Comparison of ENCODE assay signal across 13 cellular contexts in the genomic region with DNA sequence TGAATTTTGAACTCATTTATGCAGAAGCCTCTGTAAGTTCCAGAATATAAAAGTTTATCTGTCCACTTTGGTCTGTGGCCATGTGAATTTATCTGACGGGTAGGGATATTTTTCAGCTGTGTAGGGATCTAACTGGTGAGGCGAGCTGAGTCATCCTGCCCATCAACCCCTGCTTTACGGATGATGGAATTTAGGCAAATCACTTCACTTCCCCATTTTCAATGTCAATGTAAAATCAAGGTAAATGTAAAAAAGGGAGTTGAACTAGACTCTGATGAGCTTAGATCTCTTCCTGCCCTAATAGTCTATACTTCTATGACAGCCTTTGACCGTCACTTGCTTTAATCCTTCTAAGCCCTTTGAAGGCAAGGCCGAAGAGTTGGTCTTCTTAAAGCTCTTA. TPM values are rescaled to one million over a fixed set of nuclear protein-coding genes. Genes with fewer than 3 reads are reported as not detected.
DNase-seq lines count a peak whose midpoint lies in the region; ATAC-seq, FAIRE-seq and TF ChIP-seq lines count a peak whose summit lies in the region.
"Had no signal": no experiment of that assay in that cellular context is flagged by ENCODE, and none has a peak within 500 bp of the region (broad histone marks: within the 10 kb centered on the region; RNA-seq: fewer than 3 reads in every experiment).

No MANE protein-coding gene starts in this region.

- peak overlapping the region; percentile 97 for H3K4me2 ChIP-seq in BLaER1

- peaks cover 44% of the 10 kb centered on the region for H3K4me1 ChIP-seq in BLaER1
- peaks cover 18% of the 10 kb centered on the region for H3K4me1 ChIP-seq in effector memory CD4-positive, alpha-beta T cell (ENCODE audit: control insufficient read depth, insufficient read depth, low read length, poor library complexity, severe bottlenecking)
- peaks cover 0 to 6% (median 5%) of the 10 kb centered on the region in 3 donors for H3K4me1 ChIP-seq in pancreas
- H3K4me1 ChIP-seq in breast epithelium, result peaks cover 0 to 5% of the 10 kb centered on the region in 2 donors

- FAIRE-seq in pancreas (lab: Jason Lieb, UNC), result no peak
- FAIRE-seq: bronchial epithelial cell had no signal

- H3K9me3 ChIP-seq in BLaER1, result no peaks in the 10 kb centered on the region
- no peaks in the 10 kb centered on the region for H3K9me3 ChIP-seq in effector memory CD4-positive, alpha-beta T cell (ENCODE audit: control insufficient read depth, low read length)
- H3K9me3 ChIP-seq in pancreas, result no peaks in the 10 kb centered on the region
- H3K9me3 ChIP-seq in breast epithelium, result no peaks in the 10 kb centered on the region
- H3K9me3 ChIP-seq: heart right ventricle had no signal

- intact Hi-C loops in pancreas (cut with DNase I) (no loop called here), breast epithelium (cut with DNase I; ENCODE audit: low total_unique reads) (no loop called here)

- no peak for TF ChIP-seq CTCF in pancreas (IDR thresholded peaks at IDR 0.05)
- TF ChIP-seq CTCF in breast epithelium (IDR thresholded peaks at IDR 0.05), result no peak

- ATAC-seq in GM18861 (IDR thresholded peaks at IDR 0.05; ENCODE audit: unreplicated experiment), result peak; percentile 18
- no peak for ATAC-seq in pancreas
- ATAC-seq in GM19035 (IDR thresholded peaks at IDR 0.05; ENCODE audit: unreplicated experiment), result no peak
- ATAC-seq in HG03280 (IDR thresholded peaks at IDR 0.05; ENCODE audit: unreplicated experiment), result no peak
- ATAC-seq: heart right ventricle had no signal

- H3K27ac ChIP-seq in BLaER1, result peak overlapping the region; percentile 50
- H3K27ac ChIP-seq in effector memory CD4-positive, alpha-beta T cell (ENCODE audit: insufficient read depth, low read length, poor library complexity, severe bottlenecking), result peak overlapping the region; percentile 36
- H3K27ac ChIP-seq in pancreas, result no peak overlapping the region
- no peak overlapping the region for H3K27ac ChIP-seq in breast epithelium

- no peaks in the 10 kb centered on the region for H4K20me1 ChIP-seq in BLaER1

- no peak for TF ChIP-seq POLR2A in breast epithelium (IDR thresholded peaks at IDR 0.05)

- H3K27me3 ChIP-seq in BLaER1 (no peaks in the 10 kb centered on the region), pancreas (peaks cover 0 to 4% (median 0%) of the 10 kb centered on the region in 4 donors), breast epithelium (peaks cover 0 to 13% of the 10 kb centered on the region in 2 donors)
- H3K27me3 ChIP-seq in effector memory CD4-positive, alpha-beta T cell (replicated peaks; ENCODE audit: control insufficient read depth, insufficient read depth, low read length, poor library complexity, severe bottlenecking), result no peaks in the 10 kb centered on the region

- DNase-seq in NOMO-1 treated with DMSO at 0.1 percent for 48 hours (lab: John Stamatoyannopoulos, UW; ENCODE audit: unreplicated experiment), result peak; percentile 75
- no peak for DNase-seq in effector memory CD4-positive, alpha-beta T cell
- no peak for DNase-seq in pancreas
- DNase-seq in breast epithelium (ENCODE audit: low spot score in 2 of 2), result no peak
- DNase-seq: activated CD4-positive, CD25-positive, alpha-beta regulatory T cell; Calu3; heart right ventricle; occipital lobe had no signal

- H3K4me3 ChIP-seq in BLaER1 (no peak overlapping the region), pancreas (no peak overlapping the region), breast epithelium (no peak overlapping the region)
- H3K4me3 ChIP-seq in effector memory CD4-positive, alpha-beta T cell (ENCODE audit: insufficient read depth, low read depth, low read length, poor library complexity, severe bottlenecking), result no peak overlapping the region

- H3K9ac ChIP-seq in BLaER1, result no peak overlapping the region

- H3K36me3 ChIP-seq in BLaER1 (no peaks in the 10 kb centered on the region), pancreas (no peaks in the 10 kb centered on the region), breast epithelium (no peaks in the 10 kb centered on the region)
- H3K36me3 ChIP-seq in effector memory CD4-positive, alpha-beta T cell (ENCODE audit: control insufficient read depth, insufficient read depth, low read length), result no peaks in the 10 kb centered on the region
- H3K36me3 ChIP-seq: heart right ventricle had no signal

- WGBS in pancreas, 2 donors, result 77 to 88% methylated on average over 5 of the region's 5 CpGs

RNA-seq across cellular contexts. Expression of a gene that starts 2.6 kb away (rescaled TPM):
- total RNA-seq in pancreas (1 to 10 TPM in 1 of 6 donors, under 1 TPM in 5; 0.08 to 1.0 (median 0.17) TPM), breast epithelium (1 to 10 TPM in 2 of 3 donors, under 1 TPM in 1; 0.64 to 4.1 (median 2.3) TPM)
- polyA plus RNA-seq in pancreas, result under 1 TPM; 0.02 to 0.08 TPM

RNA-seq across cellular contexts. Expression of a gene that starts 2.9 kb away (rescaled TPM):
- 1 to 10 TPM in 4 of 6 donors, under 1 TPM in 2; 0.46 to 2.5 (median 1.4) TPM for total RNA-seq in pancreas
- polyA plus RNA-seq in pancreas, result 1 to 10 TPM in 1 of 2 donors, under 1 TPM in 1; 0.53 to 1.8 TPM
- 10 to 100 TPM in 1 of 3 donors, 1 to 10 TPM in 2; 9.3 to 14.8 (median 9.5) TPM for total RNA-seq in breast epithelium

RNA-seq across cellular contexts. Expression of a gene that starts 40.5 kb away (rescaled TPM):
- total RNA-seq in pancreas, result 10 to 100 TPM; 21.2 to 34.1 (median 28.2) TPM
- 10 to 100 TPM; 27.7 to 46.0 TPM for polyA plus RNA-seq in pancreas
- 10 to 100 TPM; 36.7 to 94.9 (median 48.3) TPM for total RNA-seq in breast epithelium

Comparison
In these comparisons a context has a peak if more than half of its experiments do, and no peak if none do; other contexts are left out.
1. H3K27ac ChIP-seq: peak in BLaER1 (single experiment) and effector memory CD4-positive, alpha-beta T cell (single experiment); none in pancreas (0 of 4) and breast epithelium (0 of 2).